10 cellular contexts compared by ENCODE assay signal in genomic region chr1:226123591-226124471, GRCh38.
DNase-seq lines count a peak whose midpoint lies in the region; ATAC-seq and TF ChIP-seq lines count a peak whose summit lies in the region.
"Had no signal": no experiment of that assay in that cellular context is flagged by ENCODE, and none has a peak within 500 bp of the region (broad histone marks: within the 10 kb centered on the region; RNA-seq: fewer than 3 reads in every experiment).

No MANE protein-coding gene starts in this region.

- no peaks in the 10 kb centered on the region for H4K20me1 ChIP-seq in Loucy (ENCODE audit: insufficient read depth, low read length, poor library complexity, severe bottlenecking)

- peak overlapping the region; percentile 28 for H3K27ac ChIP-seq in effector memory CD4-positive, alpha-beta T cell (ENCODE audit: insufficient read depth, low read length, poor library complexity, severe bottlenecking)
- H3K27ac ChIP-seq: thoracic aorta had no signal

- no peak overlapping the region for H2AFZ ChIP-seq in Loucy (ENCODE audit: low read length)

- peak overlapping the region; percentile 96 for H3K4me2 ChIP-seq in Loucy (ENCODE audit: low read depth, low read length, poor library complexity, severe bottlenecking)

- intact Hi-C loops in posterior vena cava (cut with DNase I), result loop anchor here in 1 of 2 donors (2.0 to 5.0 kb wide), 2 partner anchors 61 to 73 kb away; partner anchors contain the start of gene H3-3A

- H3F3A ChIP-seq in Loucy (ENCODE audit: low read depth), result peaks cover 2% of the 10 kb centered on the region; the same call in 1 of the 2 replicates

- H3K4me1 ChIP-seq in Loucy (ENCODE audit: insufficient read depth, low read length, poor library complexity, severe bottlenecking), result peaks cover 26% of the 10 kb centered on the region
- H3K4me1 ChIP-seq in effector memory CD4-positive, alpha-beta T cell (ENCODE audit: control insufficient read depth, insufficient read depth, low read length, poor library complexity, severe bottlenecking), result peaks cover 14% of the 10 kb centered on the region

- TF ChIP-seq CTCF in Loucy (conservative IDR thresholded peaks at IDR 0.05; ENCODE audit: low read length), result no peak

- H3K27me3 ChIP-seq in Loucy (ENCODE audit: insufficient read depth, low read length, poor library complexity, severe bottlenecking), result no peaks in the 10 kb centered on the region
- no peaks in the 10 kb centered on the region for H3K27me3 ChIP-seq in effector memory CD4-positive, alpha-beta T cell (replicated peaks; ENCODE audit: control insufficient read depth, insufficient read depth, low read length, poor library complexity, severe bottlenecking)

- no peaks in the 10 kb centered on the region for H3K9me3 ChIP-seq in Loucy (ENCODE audit: insufficient read depth, low read depth, low read length)
- no peaks in the 10 kb centered on the region for H3K9me3 ChIP-seq in effector memory CD4-positive, alpha-beta T cell (ENCODE audit: control insufficient read depth, low read length)
- H3K9me3 ChIP-seq: thoracic aorta had no signal

- no peak overlapping the region for H3K9ac ChIP-seq in Loucy (ENCODE audit: low read depth, low read length, poor library complexity, severe bottlenecking)

- H3K36me3 ChIP-seq in Loucy (ENCODE audit: insufficient read depth, low read length), result no peaks in the 10 kb centered on the region
- H3K36me3 ChIP-seq in effector memory CD4-positive, alpha-beta T cell (ENCODE audit: control insufficient read depth, insufficient read depth, low read length), result no peaks in the 10 kb centered on the region
- H3K36me3 ChIP-seq: thoracic aorta had no signal

- no peaks in the 10 kb centered on the region for H3K79me2 ChIP-seq in Loucy (ENCODE audit: insufficient read depth, low read length)

- no peaks in the 10 kb centered on the region for H3K9me2 ChIP-seq in Loucy (replicated peaks; ENCODE audit: low read depth, low read length)

- DNase-seq in DMS153 (lab: John Stamatoyannopoulos, UW) (peak; percentile 35), DMS153 treated with DMSO at 0.1 percent for 48 hours (lab: John Stamatoyannopoulos, UW; ENCODE audit: unreplicated experiment) (no peak), posterior vena cava (ENCODE audit: low spot score) (peak; percentile 76), RPMI8226 (no peak), T1000 (lab: John Stamatoyannopoulos, UW) (no peak)
- DNase-seq in effector memory CD4-positive, alpha-beta T cell, result no peak
- DNase-seq: activated gamma-delta T cell had no signal

- no peak for ATAC-seq in HG03039 (IDR thresholded peaks at IDR 0.05; ENCODE audit: unreplicated experiment)

- H3K4me3 ChIP-seq in Loucy (ENCODE audit: low read length, poor library complexity, severe bottlenecking), result peak overlapping the region; percentile 83
- no peak overlapping the region for H3K4me3 ChIP-seq in effector memory CD4-positive, alpha-beta T cell (ENCODE audit: insufficient read depth, low read depth, low read length, poor library complexity, severe bottlenecking)
- H3K4me3 ChIP-seq: thoracic aorta had no signal

Comparison
In these comparisons a context has a peak if more than half of its experiments do, and no peak if none do; other contexts are left out.
1. DNase-seq: peak in DMS153 (single experiment) and posterior vena cava (single experiment); none in DMS153 treated with DMSO at 0.1 percent for 48 hours (single experiment), effector memory CD4-positive, alpha-beta T cell (0 of 3), RPMI8226 (single experiment) and T1000 (single experiment).